28 cellular contexts compared by ENCODE assay signal in genomic region chr18:11136241-11136640, GRCh38. TPM values are rescaled to one million over a fixed set of nuclear protein-coding genes. Genes with fewer than 3 reads are reported as not detected.
DNase-seq lines count a peak whose midpoint lies in the region; TF ChIP-seq lines count a peak whose summit lies in the region.
"Had no signal": no experiment of that assay in that cellular context is flagged by ENCODE, and none has a peak within 500 bp of the region (broad histone marks: within the 10 kb centered on the region; RNA-seq: fewer than 3 reads in every experiment).

No MANE protein-coding gene starts in this region.

- H2BK120ac ChIP-seq in mesendoderm (ENCODE audit: low read depth, low read length): no peak overlapping the region

- no peaks in the 10 kb centered on the region for H3K4me1 Mint-ChIP-seq in T-helper 2 cell treated with Interferon-gamma antibody and Interleukin-4, amounts not matched to agents 5 μg/mL and 100 μg/mL, for 36 hours (ENCODE audit: low read depth)
- H3K4me1 Mint-ChIP-seq: activated CD8-positive, alpha-beta memory T cell treated with anti-CD3 and anti-CD28 coated beads, Interleukin-2, amount 10 ng/mL, durations not matched to agents 7 days and 5 days; CD4-positive, alpha-beta memory T cell; natural killer cell had no signal

- H3K27ac ChIP-seq in mesendoderm (ENCODE audit: low read depth, low read length) (no peak overlapping the region), left ventricle myocardium inferior (replicated peaks) (no peak overlapping the region)
- H3K27ac ChIP-seq: ascending aorta, heart left ventricle, pancreas, SK-N-MC, thyroid gland had no signal

- no peak overlapping the region for H2BK15ac ChIP-seq in mesendoderm (replicated peaks; ENCODE audit: low read depth)

- WGBS in mesendoderm (ENCODE audit: extremely low coverage, insufficient coverage, low lambda C conversion rate): no CpG with 5 or more reads among the region's 2 CpGs

- no peak overlapping the region for H2AK5ac ChIP-seq in mesendoderm (ENCODE audit: low read length)

- H3K4me1 ChIP-seq in mesendoderm (ENCODE audit: control insufficient read depth, low read depth, low read length) (peaks cover 2% of the 10 kb centered on the region), left ventricle myocardium inferior (no peaks in the 10 kb centered on the region)
- H3K4me1 ChIP-seq: heart left ventricle, pancreas, thyroid gland had no signal

- no peak overlapping the region for H3K4me3 Mint-ChIP-seq in T-helper 2 cell treated with Interferon-gamma antibody and Interleukin-4, amounts not matched to agents 5 μg/mL and 100 μg/mL, for 36 hours
- H3K4me3 Mint-ChIP-seq: activated CD8-positive, alpha-beta memory T cell treated with anti-CD3 and anti-CD28 coated beads, Interleukin-2, amount 10 ng/mL, durations not matched to agents 7 days and 5 days; CD4-positive, alpha-beta memory T cell; mesothelial cell of epicardium; natural killer cell; T-helper 1 cell treated with Interleukin-12 subunit alpha and Interleukin-12 subunit beta and Interleukin-4 antibody, amounts not matched to agents 30 μg/mL and 1 μg/mL, for 36 hours had no signal

- H3K4me2 ChIP-seq in mesendoderm (ENCODE audit: low read length): no peak overlapping the region

- no peaks in the 10 kb centered on the region for H3K36me3 Mint-ChIP-seq in T-helper 2 cell treated with Interferon-gamma antibody and Interleukin-4, amounts not matched to agents 5 μg/mL and 100 μg/mL, for 36 hours (ENCODE audit: low read depth)
- H3K36me3 Mint-ChIP-seq: activated CD8-positive, alpha-beta memory T cell treated with anti-CD3 and anti-CD28 coated beads, Interleukin-2, amount 10 ng/mL, durations not matched to agents 7 days and 5 days; CD4-positive, alpha-beta memory T cell; natural killer cell had no signal

- no peak overlapping the region for H4K5ac ChIP-seq in mesendoderm (ENCODE audit: low read length)

- H3K27me3 ChIP-seq in mesendoderm (ENCODE audit: insufficient read depth, low read length, poor library complexity): no peaks in the 10 kb centered on the region
- peaks cover 39% of the 10 kb centered on the region for H3K27me3 ChIP-seq in left ventricle myocardium inferior (ENCODE audit: low read depth)
- H3K27me3 ChIP-seq in MG63: no peaks in the 10 kb centered on the region
- H3K27me3 ChIP-seq: ascending aorta, pancreas, thyroid gland had no signal

- DNase-seq in OCI-M1 (lab: John Stamatoyannopoulos, UW) (peak; percentile 21), dedifferentiated amniotic fluid mesenchymal stem cell (ENCODE audit: extremely low spot score) (peak; percentile 36), mesendoderm (peak; percentile 49), left ventricle myocardium inferior (no peak), MG63 (no peak), Kasumi-1 (lab: John Stamatoyannopoulos, UW) (no peak)
- DNase-seq in T-helper 2 cell treated with Interferon-gamma antibody and Interleukin-4, amounts not matched to agents 5 μg/mL and 100 μg/mL, for 36 hours (ENCODE audit: low spot score): no peak
- DNase-seq: activated CD4-positive, alpha-beta T cell treated with anti-CD3 and anti-CD28 coated beads, Interleukin-2, amount 50 U/mL, for 1 hour; activated CD8-positive, alpha-beta memory T cell treated with anti-CD3 and anti-CD28 coated beads, Interleukin-2, amount 10 ng/mL, durations not matched to agents 7 days and 5 days; activated naive CD4-positive, alpha-beta T cell treated with anti-CD3 and anti-CD28 coated beads, Interleukin-2, amount 50 U/mL, for 16 hours; CD4-positive, alpha-beta memory T cell; central memory CD4-positive, alpha-beta T cell; DMS153; GDM1; H7; heart left ventricle; Karpas-422; natural killer cell; NCI-H1048; NCI-H1694 treated with DMSO at 0.1 percent for 48 hours; pancreas; right cardiac atrium; stimulated activated naive CD4-positive, alpha-beta T cell treated with Interleukin-2 at 50 U/mL for 16 hours; thyroid gland had no signal

- no peaks in the 10 kb centered on the region for H3K79me1 ChIP-seq in mesendoderm (ENCODE audit: low read length)

- H2BK5ac ChIP-seq in mesendoderm (ENCODE audit: low read length): no peak overlapping the region

- no peak for TF ChIP-seq CTCF in left ventricle myocardium inferior (IDR thresholded peaks at IDR 0.05; ENCODE audit: borderline replicate concordance)

- H3K36me3 ChIP-seq in mesendoderm (ENCODE audit: control insufficient read depth, insufficient read depth, low read length) (no peaks in the 10 kb centered on the region), left ventricle myocardium inferior (no peaks in the 10 kb centered on the region), MG63 (peaks cover 72% of the 10 kb centered on the region)
- H3K36me3 ChIP-seq: ascending aorta, heart left ventricle, pancreas, thyroid gland had no signal

- H3K18ac ChIP-seq in mesendoderm (ENCODE audit: low read length): no peak overlapping the region

- H3K4ac ChIP-seq in mesendoderm (ENCODE audit: low read depth, low read length): no peak overlapping the region

- H3K9ac ChIP-seq in mesendoderm (ENCODE audit: low read length): no peak overlapping the region

- H3K9me3 Mint-ChIP-seq in T-helper 2 cell treated with Interferon-gamma antibody and Interleukin-4, amounts not matched to agents 5 μg/mL and 100 μg/mL, for 36 hours: no peaks in the 10 kb centered on the region

- H4K8ac ChIP-seq in mesendoderm (ENCODE audit: low read depth, low read length): no peak overlapping the region

- H3K56ac ChIP-seq in mesendoderm (ENCODE audit: low read length): peak overlapping the region; percentile 26

- no peaks in the 10 kb centered on the region for H3K79me2 ChIP-seq in mesendoderm (ENCODE audit: control insufficient read depth, insufficient read depth, low read length)

- intact Hi-C loops in left ventricle myocardium inferior (cut with micrococcal nuclease): no loop called here

- H3K27me3 Mint-ChIP-seq in T-helper 2 cell treated with Interferon-gamma antibody and Interleukin-4, amounts not matched to agents 5 μg/mL and 100 μg/mL, for 36 hours (ENCODE audit: low read depth): no peaks in the 10 kb centered on the region
- H3K27me3 Mint-ChIP-seq: activated CD8-positive, alpha-beta memory T cell treated with anti-CD3 and anti-CD28 coated beads, Interleukin-2, amount 10 ng/mL, durations not matched to agents 7 days and 5 days had no signal

- H3K4me3 ChIP-seq in mesendoderm (ENCODE audit: low read length) (no peak overlapping the region), left ventricle myocardium inferior (no peak overlapping the region), MG63 (no peak overlapping the region)
- H3K4me3 ChIP-seq: ascending aorta, heart left ventricle, pancreas, SK-N-MC, thyroid gland had no signal

- H3K23ac ChIP-seq in mesendoderm (ENCODE audit: low read length): no peak overlapping the region

- H3K9me3 ChIP-seq in left ventricle myocardium inferior (replicated peaks) (no peaks in the 10 kb centered on the region), MG63 (no peaks in the 10 kb centered on the region)
- H3K9me3 ChIP-seq: ascending aorta, heart left ventricle, pancreas, thyroid gland had no signal

- no peak overlapping the region for H3K27ac Mint-ChIP-seq in T-helper 2 cell treated with Interferon-gamma antibody and Interleukin-4, amounts not matched to agents 5 μg/mL and 100 μg/mL, for 36 hours
- H3K27ac Mint-ChIP-seq: activated CD8-positive, alpha-beta memory T cell treated with anti-CD3 and anti-CD28 coated beads, Interleukin-2, amount 10 ng/mL, durations not matched to agents 7 days and 5 days; CD4-positive, alpha-beta memory T cell; natural killer cell; T-helper 1 cell treated with Interleukin-12 subunit alpha and Interleukin-12 subunit beta and Interleukin-4 antibody, amounts not matched to agents 30 μg/mL and 1 μg/mL, for 36 hours had no signal

RNA-seq across cellular contexts. Expression of gene PIEZO2, which starts 13.1 kb away (rescaled TPM):
- 3.6 TPM for polyA plus RNA-seq in mesendoderm (2013, experiment 1 of 2)
- polyA plus RNA-seq in mesendoderm (2013, experiment 2 of 2): 3.3 TPM
- total RNA-seq in left ventricle myocardium inferior: 0.33 TPM
- 11.1 and 42.7 TPM in 2 replicates for total RNA-seq in MG63 (2014; rRNA removed; shearing (Covaris generic); ENCODE audit: low replicate concordance)
- total RNA-seq: activated CD8-positive, alpha-beta memory T cell treated with anti-CD3 and anti-CD28 coated beads, Interleukin-2, amount 10 ng/mL, durations not matched to agents 7 days and 5 days; CD4-positive, alpha-beta memory T cell; natural killer cell had no signal
- polyA plus RNA-seq: CD4-positive, alpha-beta memory T cell had no signal

Comparison
In these comparisons a context has a peak if more than half of its experiments do, and no peak if none do; other contexts are left out.
1. DNase-seq: peak in OCI-M1 (single experiment), dedifferentiated amniotic fluid mesenchymal stem cell (single experiment) and mesendoderm (single experiment); none in left ventricle myocardium inferior (single experiment), T-helper 2 cell treated with Interferon-gamma antibody and Interleukin-4, amounts not matched to agents 5 μg/mL and 100 μg/mL, for 36 hours (single experiment), MG63 (single experiment) and Kasumi-1 (0 of 2).